In genomic region chr22:31637938-31638618, GRCh38 we compare ENCODE assay signal across 9 cellular contexts. TPM values are rescaled to one million over a fixed set of nuclear protein-coding genes. Genes with fewer than 3 reads are reported as not detected.
DNase-seq lines count a peak whose midpoint lies in the region; ATAC-seq and TF ChIP-seq lines count a peak whose summit lies in the region.
"Had no signal": no experiment of that assay in that cellular context is flagged by ENCODE, and none has a peak within 500 bp of the region (broad histone marks: within the 10 kb centered on the region; RNA-seq: fewer than 3 reads in every experiment).

No MANE protein-coding gene starts in this region.

- no peaks in the 10 kb centered on the region for H3K27me3 ChIP-seq in left lung
- H3K27me3 ChIP-seq: SJSA1 had no signal

- POLR2A ChIA-PET in activated naive CD8-positive, alpha-beta T cell treated with anti-CD3 and anti-CD28 coated beads, Interleukin-2, amount 10 ng/mL, durations not matched to agents 7 days and 5 days (lab: Charles Lee), result interaction anchor here (0.7 kb wide), 1 partner anchor 112 kb away, joined by 3 read pairs; no protein-coding TSS in a partner anchor

- H3K4me3 ChIP-seq in left lung, result peak overlapping the region; percentile 11 to 57
- H3K4me3 ChIP-seq: SJSA1 had no signal

- TF ChIP-seq POLR2A in GM18951 (IDR thresholded peaks at IDR 0.05; ENCODE audit: extremely low read depth, insufficient read depth, insufficient read length), result peak; percentile 55

- H3K4me3 Mint-ChIP-seq in activated naive CD8-positive, alpha-beta T cell treated with anti-CD3 and anti-CD28 coated beads, Interleukin-2, amount 10 ng/mL, durations not matched to agents 7 days and 5 days, result peak overlapping the region; percentile 74

- H3K27me3 Mint-ChIP-seq in activated naive CD8-positive, alpha-beta T cell treated with anti-CD3 and anti-CD28 coated beads, Interleukin-2, amount 10 ng/mL, durations not matched to agents 7 days and 5 days, result no peaks in the 10 kb centered on the region

- H3K27ac ChIP-seq in left lung, result peak overlapping the region; percentile 73 to 96
- H3K27ac ChIP-seq: SJSA1 had no signal

- H3K27ac Mint-ChIP-seq in activated naive CD8-positive, alpha-beta T cell treated with anti-CD3 and anti-CD28 coated beads, Interleukin-2, amount 10 ng/mL, durations not matched to agents 7 days and 5 days, result peak overlapping the region; percentile 85

- no peaks in the 10 kb centered on the region for H3K9me3 Mint-ChIP-seq in activated naive CD8-positive, alpha-beta T cell treated with anti-CD3 and anti-CD28 coated beads, Interleukin-2, amount 10 ng/mL, durations not matched to agents 7 days and 5 days

- intact Hi-C loops in left lung (cut with DNase I), result no loop called here

- peaks cover 34% of the 10 kb centered on the region for H3K4me1 Mint-ChIP-seq in activated naive CD8-positive, alpha-beta T cell treated with anti-CD3 and anti-CD28 coated beads, Interleukin-2, amount 10 ng/mL, durations not matched to agents 7 days and 5 days

- in situ Hi-C loops in GM18951 (cut with MboI; ENCODE audit: low sequenced_read_pairs, unreplicated experiment), result no loop called here

- no peak for TF ChIP-seq CTCF in left lung (IDR thresholded peaks at IDR 0.05)

- H3K36me3 Mint-ChIP-seq in activated naive CD8-positive, alpha-beta T cell treated with anti-CD3 and anti-CD28 coated beads, Interleukin-2, amount 10 ng/mL, durations not matched to agents 7 days and 5 days, result peaks cover 3% of the 10 kb centered on the region

- H3K9me3 ChIP-seq in left lung, result no peaks in the 10 kb centered on the region
- H3K9me3 ChIP-seq: SJSA1 had no signal

- H3K36me3 ChIP-seq in left lung, result no peaks in the 10 kb centered on the region

- H3K4me1 ChIP-seq in left lung, result peaks cover 3 to 68% of the 10 kb centered on the region in 2 donors
- H3K4me1 ChIP-seq: SJSA1 had no signal

- ATAC-seq in HG03196 (IDR thresholded peaks at IDR 0.05; ENCODE audit: unreplicated experiment), result peak; percentile 38
- ATAC-seq in activated naive CD8-positive, alpha-beta T cell treated with anti-CD3 and anti-CD28 coated beads, Interleukin-2, amount 10 ng/mL, durations not matched to agents 7 days and 5 days (ENCODE audit: low read depth), result peak; percentile 38
- peak; percentile 38 for ATAC-seq in left lung

- no peak for DNase-seq in activated naive CD8-positive, alpha-beta T cell treated with anti-CD3 and anti-CD28 coated beads, Interleukin-2, amount 10 ng/mL, durations not matched to agents 7 days and 5 days
- DNase-seq in left lung (peak; percentile 77 to 79), NCI-H2029 (lab: John Stamatoyannopoulos, UW) (no peak), NCI-H748 treated with DMSO at 0.1 percent for 48 hours (lab: John Stamatoyannopoulos, UW) (no peak), HT-29 (ENCODE audit: low spot score) (no peak), NCI-H1436 (lab: John Stamatoyannopoulos, UW) (no peak)

RNA-seq across cellular contexts. Expression of gene PISD, which starts 23.9 kb away (rescaled TPM):
- 10 to 100 TPM; 25.4 to 26.1 TPM for total RNA-seq in activated naive CD8-positive, alpha-beta T cell treated with anti-CD3 and anti-CD28 coated beads, Interleukin-2, amount 10 ng/mL, durations not matched to agents 7 days and 5 days
- 10 to 100 TPM; 32.3 to 60.5 TPM for total RNA-seq in left lung
- total RNA-seq in HT-29 (2014; rRNA removed; shearing (Covaris generic)), result 44.7 and 60.8 TPM in 2 replicates

Comparison
In these comparisons a context has a peak if more than half of its experiments do, and no peak if none do; other contexts are left out.
1. DNase-seq: peak in left lung (2 of 2); none in activated naive CD8-positive, alpha-beta T cell treated with anti-CD3 and anti-CD28 coated beads, Interleukin-2, amount 10 ng/mL, durations not matched to agents 7 days and 5 days (single experiment), NCI-H2029 (single experiment), NCI-H748 treated with DMSO at 0.1 percent for 48 hours (single experiment), HT-29 (single experiment) and NCI-H1436 (single experiment).
2. Peak in every context shown above with its lines, with median percentiles within 50 percentile points of each other: ATAC-seq.